15 cellular contexts compared by ENCODE assay signal in genomic region chr2:134360750-134361487, GRCh38.
DNase-seq lines count a peak whose midpoint lies in the region; ATAC-seq and TF ChIP-seq lines count a peak whose summit lies in the region.
"Had no signal": no experiment of that assay in that cellular context is flagged by ENCODE, and none has a peak within 500 bp of the region (broad histone marks: within the 10 kb centered on the region; RNA-seq: fewer than 3 reads in every experiment).

No MANE protein-coding gene starts in this region.

- no peak overlapping the region for H3K9ac ChIP-seq in SK-N-SH
- H3K9ac ChIP-seq: parathyroid adenoma had no signal

- no peak overlapping the region for H3K4me2 ChIP-seq in SK-N-SH

- no peak for TF ChIP-seq POLR2A in heart left ventricle (IDR thresholded peaks at IDR 0.05)

- peak; percentile 60 for DNase-seq in NCI-H1092 (lab: John Stamatoyannopoulos, UW)
- DNase-seq in SK-N-SH: peak; percentile 60
- peak in 4 of 5 donors; percentile 36 to 59 (median 50) for DNase-seq in heart left ventricle
- DNase-seq in putamen (ENCODE audit: low spot score): peak; percentile 69
- DNase-seq in activated CD4-positive, alpha-beta T cell treated with anti-CD3 and anti-CD28 coated beads for 4 hours: no peak
- DNase-seq in NCI-H748 treated with DMSO at 0.1 percent for 48 hours (lab: John Stamatoyannopoulos, UW): no peak
- DNase-seq: activated CD8-positive, alpha-beta memory T cell treated with anti-CD3 and anti-CD28 coated beads, Interleukin-2, amount 10 ng/mL, durations not matched to agents 7 days and 5 days; CD8-positive, alpha-beta memory T cell; effector memory CD8-positive, alpha-beta T cell; lower lobe of right lung; stimulated activated CD4-positive, alpha-beta T cell treated with anti-CD3 and anti-CD28 coated beads, Interleukin-4, amount 100 ng/mL, for 24 hours had no signal

- intact Hi-C loops in heart left ventricle (cut with DNase I): loop anchor here in 3 of 10 donors (5.0 to 10.0 kb wide), 2 partner anchors 86 to 104 kb away; no protein-coding TSS in a partner anchor

- peak overlapping the region in 1 of 2 experiments; percentile 97; a peak in 2 of 4 replicates for H3K27ac ChIP-seq in SK-N-SH (ENCODE audit: low read depth in 2 of 2, low read length in 1 of 2)
- H3K27ac ChIP-seq in heart left ventricle: peak overlapping the region; percentile 42 to 86 (median 70)
- H3K27ac ChIP-seq: lower lobe of right lung, parathyroid adenoma had no signal

- H3F3A ChIP-seq in SK-N-SH (replicated peaks; ENCODE audit: insufficient read depth): no peaks in the 10 kb centered on the region

- H3K4me3 ChIP-seq in SK-N-SH (ENCODE audit: low read depth in 2 of 2, low read length in 1 of 2): no peak overlapping the region
- peak overlapping the region in 4 of 12 donors; percentile 0 to 23 (median 10) for H3K4me3 ChIP-seq in heart left ventricle
- H3K4me3 ChIP-seq: HAP-1, lower lobe of right lung had no signal

- no peaks in the 10 kb centered on the region for H4K20me1 ChIP-seq in SK-N-SH (ENCODE audit: insufficient read depth)

- POLR2A ChIA-PET in SK-N-SH (lab: Yijun Ruan, JAX): interaction anchor here (0.7 to 1.2 kb wide), 2 partner anchors 12 to 51 kb away, joined by 3 to 6 read pairs; no protein-coding TSS in a partner anchor

- peaks cover 0 to 40% of the 10 kb centered on the region in 2 experiments; a peak in 2 of 4 replicates for H3K4me1 ChIP-seq in SK-N-SH (ENCODE audit: control insufficient read depth in 1 of 2, insufficient read depth in 2 of 2, low read depth in 1 of 2, low read length in 1 of 2)
- peaks cover 0 to 47% (median 37%) of the 10 kb centered on the region in 12 donors for H3K4me1 ChIP-seq in heart left ventricle
- H3K4me1 ChIP-seq: HAP-1 had no signal

- TF ChIP-seq EP300 in SK-N-SH (IDR thresholded peaks at IDR 0.05; ENCODE audit: borderline replicate concordance in 1 of 2, low read depth in 1 of 2, low read length in 1 of 2): peak in 1 of 2 experiments; percentile 89; a peak in 2 of 4 replicates

- no peak overlapping the region for H2AFZ ChIP-seq in SK-N-SH (ENCODE audit: low read depth)
- H2AFZ ChIP-seq: parathyroid adenoma had no signal

- H3K27me3 ChIP-seq in SK-N-SH (ENCODE audit: insufficient read depth): no peaks in the 10 kb centered on the region
- H3K27me3 ChIP-seq in heart left ventricle: no peaks in the 10 kb centered on the region

- WGBS in SK-N-SH (ENCODE audit: low lambda C conversion rate): 76% methylated on average over 9 of the region's 9 CpGs
- WGBS in heart left ventricle, 4 donors: 27 to 41% (median 32%) methylated on average over 9 of the region's 9 CpGs

- TF ChIP-seq CTCF in SK-N-SH (IDR thresholded peaks at IDR 0.05) (no peak), heart left ventricle (IDR thresholded peaks at IDR 0.05) (no peak)

- H3K36me3 ChIP-seq in SK-N-SH (replicated peaks in 1 of 2; ENCODE audit: control insufficient read depth in 1 of 2, insufficient read depth in 2 of 2, low read length in 1 of 2): peaks cover 0 to 16% of the 10 kb centered on the region in 2 experiments
- H3K36me3 ChIP-seq in heart left ventricle: peaks cover 0 to 39% (median 19%) of the 10 kb centered on the region in 9 donors
- H3K36me3 ChIP-seq: HAP-1 had no signal

- ATAC-seq in heart left ventricle (peak; percentile 77 to 82 (median 79)), GM19324 (IDR thresholded peaks at IDR 0.05; ENCODE audit: low FRiP score, unreplicated experiment) (no peak), HG03442 (IDR thresholded peaks at IDR 0.05; ENCODE audit: unreplicated experiment) (no peak)
- ATAC-seq: activated CD8-positive, alpha-beta memory T cell treated with anti-CD3 and anti-CD28 coated beads, Interleukin-2, amount 10 ng/mL, durations not matched to agents 7 days and 5 days; effector memory CD8-positive, alpha-beta T cell had no signal

- CTCF ChIA-PET in SK-N-SH (lab: Yijun Ruan, JAX): interaction anchor here (0.6 to 3.4 kb wide), 17 partner anchors 11 to 474 kb away, joined by 3 to 20 read pairs (median 4); no protein-coding TSS in a partner anchor

- H3K79me2 ChIP-seq in SK-N-SH (ENCODE audit: insufficient read depth): no peaks in the 10 kb centered on the region
- H3K79me2 ChIP-seq: parathyroid adenoma had no signal

- TF ChIP-seq RAD21 in SK-N-SH (IDR thresholded peaks at IDR 0.05; ENCODE audit: low read length): peak; percentile 32; the same call in 1 of the 2 replicates

- H3K9me2 ChIP-seq in SK-N-SH: no peaks in the 10 kb centered on the region

- H3K9me3 ChIP-seq in SK-N-SH (no peaks in the 10 kb centered on the region), heart left ventricle (no peaks in the 10 kb centered on the region)
- H3K9me3 ChIP-seq: HAP-1, lower lobe of right lung had no signal

TF ChIP-seq in SK-N-SH, 30 proteins besides CTCF, POLR2A, EP300 and RAD21:
- TF ChIP-seq CHD2 (IDR thresholded peaks at IDR 0.05; ENCODE audit: low read length, partially characterized antibody): no peak
- TF ChIP-seq TEAD4 (IDR thresholded peaks at IDR 0.05; ENCODE audit: borderline replicate concordance, insufficient read depth): no peak
- TF ChIP-seq RCOR1 (IDR thresholded peaks at IDR 0.05; ENCODE audit: low read length): peak; percentile 73
- TF ChIP-seq FOSL2 (IDR thresholded peaks at IDR 0.05; ENCODE audit: borderline replicate concordance, low read depth): no peak
- no peak for TF ChIP-seq FOXM1 (IDR thresholded peaks at IDR 0.05; ENCODE audit: low read depth)
- peak; percentile 93 for TF ChIP-seq FOXJ3 (CRISPR knock-in tag; IDR thresholded peaks at IDR 0.05)
- TF ChIP-seq REST (IDR thresholded peaks at IDR 0.05; ENCODE audit: low read depth, low read length): no peak
- TF ChIP-seq MXI1 (IDR thresholded peaks at IDR 0.05; ENCODE audit: low read depth, low read length): peak; percentile 70; the same call in 1 of the 2 replicates
- TF ChIP-seq TCF12 (IDR thresholded peaks at IDR 0.05): no peak
- TF ChIP-seq GATA2 (CRISPR knock-in tag; IDR thresholded peaks at IDR 0.05): peak; percentile 85
- no peak for TF ChIP-seq IRF3 (IDR thresholded peaks at IDR 0.05; ENCODE audit: low read depth, low read length)

Comparison
In these comparisons a context has a peak if more than half of its experiments do, and no peak if none do; other contexts are left out.
1. DNase-seq: peak in NCI-H1092 (single experiment), SK-N-SH (single experiment), heart left ventricle (4 of 5) and putamen (single experiment); none in activated CD4-positive, alpha-beta T cell treated with anti-CD3 and anti-CD28 coated beads for 4 hours (0 of 2) and NCI-H748 treated with DMSO at 0.1 percent for 48 hours (single experiment).
2. ATAC-seq: peak in heart left ventricle (4 of 4); none in GM19324 (single experiment) and HG03442 (single experiment).